ENCODE assay signal across 23 cellular contexts in the genomic region with DNA sequence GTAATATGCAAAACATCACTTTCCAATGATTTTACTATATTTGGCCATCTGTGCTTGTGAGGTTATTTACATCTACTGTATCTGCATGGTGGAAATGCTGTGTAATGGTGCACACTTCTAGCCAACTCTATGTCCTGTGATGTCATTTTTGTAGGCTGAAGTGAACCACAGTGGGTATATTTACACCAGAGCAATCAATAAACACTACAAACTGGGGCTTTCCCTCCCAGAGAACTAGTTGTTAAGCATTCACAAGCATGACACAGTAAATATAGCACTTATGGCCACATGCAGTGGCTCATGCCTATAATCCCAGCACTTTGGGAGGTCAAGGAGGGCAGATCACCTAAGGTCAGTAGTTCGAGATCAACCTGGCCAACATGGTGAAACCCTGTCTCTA. TPM values are rescaled to one million over a fixed set of nuclear protein-coding genes. Genes with fewer than 3 reads are reported as not detected.
DNase-seq lines count a peak whose midpoint lies in the region; ATAC-seq, FAIRE-seq and TF ChIP-seq lines count a peak whose summit lies in the region.
"Had no signal": no experiment of that assay in that cellular context is flagged by ENCODE, and none has a peak within 500 bp of the region (broad histone marks: within the 10 kb centered on the region; RNA-seq: fewer than 3 reads in every experiment).

No MANE protein-coding gene starts in this region.

- BruUV-seq in GM12878 (replicated peaks; lab: Mats Ljungman, UMichigan) = no TSS peak

- no peak overlapping the region for H3K27ac ChIP-seq in GM12878 (ENCODE audit: control insufficient read depth, insufficient read depth)
- H3K27ac ChIP-seq: C4-2B, psoas muscle, SJSA1 had no signal

- SMC1A ChIA-PET in GM12878 (lab: Charles Lee; ENCODE audit: uncharacterized antibody, unreplicated experiment) = interaction anchor here (1.0 kb wide), 1 partner anchor 33 kb away, joined by 3 read pairs; no protein-coding TSS in a partner anchor

- CTCF ChIA-PET in GM12878 (lab: Yijun Ruan, JAX) = no interaction called here

- POLR2A ChIA-PET in GM12878 (lab: Charles Lee) = no interaction called here

- H3K9me3 ChIP-seq in GM12878 (replicated peaks; ENCODE audit: control insufficient read depth, insufficient read depth, low read length) = no peaks in the 10 kb centered on the region
- H3K9me3 ChIP-seq: MG63, psoas muscle, SJSA1 had no signal

- H2AFZ ChIP-seq in GM12878 (ENCODE audit: control insufficient read depth, low read depth, low read length) = no peak overlapping the region

- intact Hi-C loops in GM12878 (cut with micrococcal nuclease; ENCODE audit: unreplicated experiment) = no loop called here

- no peak overlapping the region for H3K9ac ChIP-seq in GM12878 (ENCODE audit: control insufficient read depth, insufficient read depth, low read length)

- no peak for FAIRE-seq in GM12878 (lab: Jason Lieb, UNC)
- FAIRE-seq: A204.1 had no signal

- no peaks in the 10 kb centered on the region for H3K27me3 ChIP-seq in GM12878 (replicated peaks in 1 of 2; ENCODE audit: control insufficient read depth in 2 of 2, insufficient read depth in 2 of 2, low read length in 1 of 2)
- H3K27me3 ChIP-seq: MG63, SJSA1 had no signal

- no peak for TF ChIP-seq EP300 in GM12878 (IDR thresholded peaks at IDR 0.05; ENCODE audit: borderline replicate concordance in 1 of 2, control insufficient read depth in 1 of 2, low read depth in 2 of 2, low read length in 2 of 2)

- no peaks in the 10 kb centered on the region for H3K36me3 ChIP-seq in GM12878 (ENCODE audit: control insufficient read depth in 2 of 2, insufficient read depth in 2 of 2, low read length in 1 of 2)
- H3K36me3 ChIP-seq: MG63, SJSA1 had no signal

- no peaks in the 10 kb centered on the region for H3K4me1 ChIP-seq in GM12878 (ENCODE audit: control insufficient read depth, insufficient read depth, low read length)
- H3K4me1 ChIP-seq: psoas muscle, SJSA1 had no signal

- no peak for TF ChIP-seq RAD21 in GM12878 (IDR thresholded peaks at IDR 0.05; ENCODE audit: insufficient read depth, low read depth, low read length)

- no peak overlapping the region for H3K4me2 ChIP-seq in GM12878 (ENCODE audit: control insufficient read depth, insufficient read depth)

- no peak overlapping the region for H3K4me3 ChIP-seq in GM12878
- H3K4me3 ChIP-seq: MG63, psoas muscle, SJSA1 had no signal

- TF ChIP-seq CTCF in GM12878 (IDR thresholded peaks at IDR 0.05 in 2 of 3, conservative IDR thresholded peaks at IDR 0.05 in 1 of 3; ENCODE audit: control insufficient read depth in 2 of 3, extremely low read depth in 1 of 3, insufficient read depth in 1 of 3, low read depth in 3 of 3, low read length in 3 of 3) (no peak), GM13977 (IDR thresholded peaks at IDR 0.05; ENCODE audit: extremely low read depth, insufficient read depth, missing control alignments) (no peak)

- ATAC-seq in GM21381 (IDR thresholded peaks at IDR 0.05; ENCODE audit: unreplicated experiment) (peak; percentile 48), HG03097 (IDR thresholded peaks at IDR 0.05; ENCODE audit: low FRiP score, unreplicated experiment) (peak; percentile 50), GM12878 (peak; percentile 68)
- ATAC-seq: activated CD4-positive, CD25-positive, alpha-beta regulatory T cell treated with anti-CD3 and anti-CD28 coated beads, Interleukin-2, amount 50 U/mL, for 24 hours; psoas muscle; stimulated activated naive CD8-positive, alpha-beta T cell treated with anti-CD3 and anti-CD28 coated beads, Interleukin-15, amount 100 ng/mL, for 72 hours had no signal

- no peak for TF ChIP-seq POLR2A in GM12878 (IDR thresholded peaks at IDR 0.05; ENCODE audit: low read depth, low read length)

- in situ Hi-C loops in Caki2 (cut with HindIII; ENCODE audit: low pct_unique_long_range_greater_than_20kb, low sequenced_read_pairs) (no loop called here), GM12878 (cut with MboI) (no loop called here), GM13977 (cut with MboI; ENCODE audit: low pct_unique_long_range_greater_than_20kb, low sequenced_read_pairs, unreplicated experiment) (no loop called here)

- H4K20me1 ChIP-seq in GM12878 (ENCODE audit: control insufficient read depth, insufficient read depth) = no peaks in the 10 kb centered on the region

- DNase-seq in Caki2 (ENCODE audit: low read depth) = peak; percentile 76
- DNase-seq in GM12878 (ENCODE audit: low read depth, low spot score) = no peak
- DNase-seq in effector CD4-positive, alpha-beta T cell = no peak
- DNase-seq in C1 segment of cervical spinal cord (lab: John Stamatoyannopoulos, UW) = no peak
- DNase-seq in GM13977 (ENCODE audit: low spot score) = no peak
- no peak for DNase-seq in cerebellar nuclear complex (lab: John Stamatoyannopoulos, UW)
- DNase-seq: activated gamma-delta T cell treated with Interleukin-2 at 50 U/mL for 16 hours; anterior cingulate cortex; HCEC 1CT; mammary epithelial cell; MG63; NCI-H1694 treated with DMSO at 0.1 percent for 48 hours; NCI-H510A; nephron progenitor cell; psoas muscle; stimulated activated naive CD8-positive, alpha-beta T cell treated with anti-CD3 and anti-CD28 coated beads, Interleukin-15, amount 100 ng/mL, for 72 hours had no signal

- RAD21 ChIA-PET in GM12878 (lab: Charles Lee; ENCODE audit: unreplicated experiment) = no interaction called here

- H3K79me2 ChIP-seq in GM12878 (ENCODE audit: control insufficient read depth, insufficient read depth, low read length) = no peaks in the 10 kb centered on the region

- 0% methylated on average over 1 of the region's 1 CpG for WGBS in GM12878 (ENCODE audit: insufficient coverage, insufficient replicate concordance, low lambda C conversion rate, missing lambda C conversion rate)

TF ChIP-seq in GM12878, 131 proteins besides CTCF, POLR2A, EP300 and RAD21:
- peak; percentile 50; the same call in 1 of the 2 replicates for TF ChIP-seq ATF7 (IDR thresholded peaks at IDR 0.05; ENCODE audit: low read depth)
- TF ChIP-seq, protein P1, sequence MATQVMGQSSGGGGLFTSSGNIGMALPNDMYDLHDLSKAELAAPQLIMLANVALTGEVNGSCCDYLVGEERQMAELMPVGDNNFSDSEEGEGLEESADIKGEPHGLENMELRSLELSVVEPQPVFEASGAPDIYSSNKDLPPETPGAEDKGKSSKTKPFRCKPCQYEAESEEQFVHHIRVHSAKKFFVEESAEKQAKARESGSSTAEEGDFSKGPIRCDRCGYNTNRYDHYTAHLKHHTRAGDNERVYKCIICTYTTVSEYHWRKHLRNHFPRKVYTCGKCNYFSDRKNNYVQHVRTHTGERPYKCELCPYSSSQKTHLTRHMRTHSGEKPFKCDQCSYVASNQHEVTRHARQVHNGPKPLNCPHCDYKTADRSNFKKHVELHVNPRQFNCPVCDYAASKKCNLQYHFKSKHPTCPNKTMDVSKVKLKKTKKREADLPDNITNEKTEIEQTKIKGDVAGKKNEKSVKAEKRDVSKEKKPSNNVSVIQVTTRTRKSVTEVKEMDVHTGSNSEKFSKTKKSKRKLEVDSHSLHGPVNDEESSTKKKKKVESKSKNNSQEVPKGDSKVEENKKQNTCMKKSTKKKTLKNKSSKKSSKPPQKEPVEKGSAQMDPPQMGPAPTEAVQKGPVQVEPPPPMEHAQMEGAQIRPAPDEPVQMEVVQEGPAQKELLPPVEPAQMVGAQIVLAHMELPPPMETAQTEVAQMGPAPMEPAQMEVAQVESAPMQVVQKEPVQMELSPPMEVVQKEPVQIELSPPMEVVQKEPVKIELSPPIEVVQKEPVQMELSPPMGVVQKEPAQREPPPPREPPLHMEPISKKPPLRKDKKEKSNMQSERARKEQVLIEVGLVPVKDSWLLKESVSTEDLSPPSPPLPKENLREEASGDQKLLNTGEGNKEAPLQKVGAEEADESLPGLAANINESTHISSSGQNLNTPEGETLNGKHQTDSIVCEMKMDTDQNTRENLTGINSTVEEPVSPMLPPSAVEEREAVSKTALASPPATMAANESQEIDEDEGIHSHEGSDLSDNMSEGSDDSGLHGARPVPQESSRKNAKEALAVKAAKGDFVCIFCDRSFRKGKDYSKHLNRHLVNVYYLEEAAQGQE (IDR thresholded peaks at IDR 0.05; ENCODE audit: low read depth, low read length) = no peak

RNA-seq across cellular contexts. Expression of a gene that starts 4.9 kb away (rescaled TPM):
- 0.10 TPM in 1 of 2 replicates, not detected in the other for total RNA-seq in Caki2 (2014; rRNA removed; shearing (Covaris generic); ENCODE audit: low replicate concordance)
- not detected in 2 replicates for total RNA-seq in GM12878 (2013; cell fraction: nucleolus; rRNA removed)
- total RNA-seq in GM12878 (2014; rRNA removed) (not detected in 2 replicates), GM12878 (2014; rRNA removed; fragmentation: Illumina TruSeq; extraction: Trizol) (not detected in 2 replicates), GM12878 (2021) (not detected in 2 replicates)
- polyA plus RNA-seq in GM12878 (2011; ENCODE audit: low read depth) = not detected
- polyA plus RNA-seq in GM12878 (2011; rRNA removed) (0.12 TPM in 2 replicates), GM12878 (2014; fragmentation: Illumina TruSeq; extraction: Trizol) (not detected in 2 replicates), GM12878 (2014; fragmentation: Nextera tagmentation; extraction: Ambion mirVana) (not detected), GM12878 (2014; rRNA removed) (not detected in 2 replicates), GM12878 (2016; fragmentation: Nextera tagmentation; extraction: Ambion mirVana) (not detected)
- 0.03 and 0.09 TPM in 2 replicates for polyA plus RNA-seq in GM12878 (2011; cell fraction: cytosol; rRNA removed)
- polyA plus RNA-seq in GM12878 (2011; cell fraction: nucleus; rRNA removed) = 0.06 TPM in 1 of 2 replicates, not detected in the other
- not detected in 2 replicates for polyA plus RNA-seq in GM12878 (2012)
- polyA minus RNA-seq in GM12878 (2011; rRNA and poly(A)+ RNA removed) = 0.15 TPM in 1 of 2 replicates, not detected in the other
- not detected in 2 replicates for polyA minus RNA-seq in GM12878 (2011; cell fraction: cytosol; rRNA and poly(A)+ RNA removed)
- 0.19 and 0.36 TPM in 2 replicates for polyA minus RNA-seq in GM12878 (2011; cell fraction: nucleus; rRNA and poly(A)+ RNA removed)
- total RNA-seq: mammary epithelial cell, SJSA1, urinary bladder had no signal
- polyA plus RNA-seq: mammary epithelial cell had no signal
